In genomic region chr7:29614229-29614628, GRCh38 we compare ENCODE assay signal across 37 cellular contexts. TPM values are rescaled to one million over a fixed set of nuclear protein-coding genes. Genes with fewer than 3 reads are reported as not detected.
"Had no signal": no experiment of that assay in that cellular context is flagged by ENCODE, and none has a peak within 500 bp of the region (broad histone marks: within the 10 kb centered on the region; RNA-seq: fewer than 3 reads in every experiment).

No MANE protein-coding gene starts in this region.

- ATAC-seq: body of pancreas; gastrocnemius medialis; stimulated activated memory B cell treated with anti-CD40 and anti-IgM and Interleukin-4, amounts not matched to agents 10 μg/mL and 1 μg/mL and 100 μg/mL, for 72 hours; stimulated activated naive CD8-positive, alpha-beta T cell treated with anti-CD3 and anti-CD28 coated beads, Interleukin-15, amount 100 ng/mL, for 72 hours; upper lobe of right lung had no signal

- H3K27me3 Mint-ChIP-seq: activated CD4-positive, alpha-beta T cell treated with anti-CD3 and anti-CD28 coated beads, Interleukin-2, amount 10 ng/mL, durations not matched to agents 24 days and 14 days; stimulated activated memory B cell treated with anti-CD40 and anti-IgM and Interleukin-4, amounts not matched to agents 10 μg/mL and 1 μg/mL and 100 μg/mL, for 72 hours had no signal

- H3K4me1 ChIP-seq: adrenal gland, gastrocnemius medialis, prostate gland, upper lobe of right lung had no signal

- H3K9me3 ChIP-seq: adrenal gland, body of pancreas, gastrocnemius medialis, left ventricle myocardium inferior, neutrophil, ovary, prostate gland, upper lobe of right lung had no signal

- H3K27ac Mint-ChIP-seq: activated CD4-positive, alpha-beta memory T cell treated with anti-CD3 and anti-CD28 coated beads for 36 hours; activated CD4-positive, alpha-beta T cell treated with anti-CD3 and anti-CD28 coated beads, Interleukin-2, amount 10 ng/mL, durations not matched to agents 24 days and 14 days; activated naive CD4-positive, alpha-beta T cell treated with anti-CD3 and anti-CD28 coated beads for 36 hours; activated naive CD8-positive, alpha-beta T cell treated with anti-CD3 and anti-CD28 coated beads for 36 hours; activated T-helper 1 cell treated with anti-CD3 and anti-CD28 coated beads, Interleukin-12 subunit alpha, Interleukin-12 subunit beta, Interleukin-2, Interleukin-4 antibody, amounts not matched to agents 30 ng/mL and 10 ng/mL and 1 ng/mL, durations not matched to agents 14 hours and 24 hours and 36 hours; naive B cell; nephron progenitor cell; stimulated activated memory B cell treated with anti-CD40 and anti-IgM and Interleukin-4, amounts not matched to agents 10 μg/mL and 1 μg/mL and 100 μg/mL, for 72 hours had no signal

- H3K36me3 Mint-ChIP-seq: activated CD4-positive, alpha-beta memory T cell treated with anti-CD3 and anti-CD28 coated beads for 36 hours; activated naive CD8-positive, alpha-beta T cell treated with anti-CD3 and anti-CD28 coated beads for 36 hours; naive B cell; stimulated activated memory B cell treated with anti-CD40 and anti-IgM and Interleukin-4, amounts not matched to agents 10 μg/mL and 1 μg/mL and 100 μg/mL, for 72 hours had no signal

- H3K4me3 ChIP-seq: adrenal gland, body of pancreas, coronary artery, dorsolateral prefrontal cortex, gastrocnemius medialis, left ventricle myocardium inferior, lung, ovary, prostate gland, smooth muscle cell, upper lobe of right lung had no signal

- DNase-seq: activated CD4-positive, alpha-beta memory T cell treated with anti-CD3 and anti-CD28 coated beads for 36 hours; activated CD4-positive, alpha-beta T cell treated with anti-CD3 and anti-CD28 coated beads, Interleukin-2, amount 10 ng/mL, durations not matched to agents 24 days and 14 days; activated CD4-positive, CD25-positive, alpha-beta regulatory T cell treated with anti-CD3 and anti-CD28 coated beads, Interleukin-2, amount 50 U/mL, for 72 hours; activated CD8-positive, alpha-beta memory T cell treated with anti-CD3 and anti-CD28 coated beads, Interleukin-2, amount 50 U/mL, for 4 hours; activated effector memory CD4-positive, alpha-beta T cell treated with anti-CD3 and anti-CD28 coated beads, Interleukin-2, amount 50 U/mL, for 16 hours; activated naive CD4-positive, alpha-beta T cell treated with anti-CD3 and anti-CD28 coated beads for 36 hours; activated naive CD8-positive, alpha-beta T cell treated with anti-CD3 and anti-CD28 coated beads for 36 hours; activated T-cell treated with anti-CD3 and anti-CD28 coated beads, Interleukin-2, amount 50 U/mL, for 1 hour; adrenal gland; aorta; body of pancreas; dorsolateral prefrontal cortex; effector memory CD4-positive, alpha-beta T cell; gastrocnemius medialis; glutamatergic neuron; islet precursor cell; left ventricle myocardium inferior; naive B cell; nephron progenitor cell; ovary; retina; stimulated activated CD4-positive, alpha-beta T cell treated with anti-CD3 and anti-CD28 coated beads, Interleukin-1b, Interleukin-23, amount 100 ng/mL, for 48 hours; stimulated activated CD4-positive, alpha-beta T cell treated with anti-CD3 and anti-CD28 coated beads, Interleukin-4, amount 100 ng/mL, for 4 hours; stimulated activated CD8-positive, alpha-beta memory T cell treated with anti-CD3 and anti-CD28 coated beads, Interleukin-4, amount 100 ng/mL, for 48 hours; stimulated activated naive CD8-positive, alpha-beta T cell treated with anti-CD3 and anti-CD28 coated beads, Interleukin-15, amount 100 ng/mL, for 72 hours; substantia nigra; T1000; upper lobe of right lung; WERI-Rb-1 had no signal

- H3K4me3 Mint-ChIP-seq: activated CD4-positive, alpha-beta memory T cell treated with anti-CD3 and anti-CD28 coated beads for 36 hours; activated CD4-positive, alpha-beta T cell treated with anti-CD3 and anti-CD28 coated beads, Interleukin-2, amount 10 ng/mL, durations not matched to agents 24 days and 14 days; activated naive CD4-positive, alpha-beta T cell treated with anti-CD3 and anti-CD28 coated beads for 36 hours; activated naive CD8-positive, alpha-beta T cell treated with anti-CD3 and anti-CD28 coated beads for 36 hours; activated T-helper 1 cell treated with anti-CD3 and anti-CD28 coated beads, Interleukin-12 subunit alpha, Interleukin-12 subunit beta, Interleukin-2, Interleukin-4 antibody, amounts not matched to agents 30 ng/mL and 10 ng/mL and 1 ng/mL, durations not matched to agents 14 hours and 24 hours and 36 hours; naive B cell; nephron progenitor cell; stimulated activated memory B cell treated with anti-CD40 and anti-IgM and Interleukin-4, amounts not matched to agents 10 μg/mL and 1 μg/mL and 100 μg/mL, for 72 hours; stimulated activated naive CD8-positive, alpha-beta T cell treated with anti-CD3 and anti-CD28 coated beads, Interleukin-15, amount 100 ng/mL, for 72 hours had no signal

- H3K4me2 ChIP-seq: smooth muscle cell had no signal

- H3K27ac ChIP-seq: adrenal gland, body of pancreas, coronary artery, dorsolateral prefrontal cortex, gastrocnemius medialis, left ventricle myocardium inferior, neutrophil, ovary, prostate gland, upper lobe of right lung, WERI-Rb-1 had no signal

- H3K9me3 Mint-ChIP-seq: activated CD4-positive, alpha-beta memory T cell treated with anti-CD3 and anti-CD28 coated beads for 36 hours; activated CD4-positive, alpha-beta T cell treated with anti-CD3 and anti-CD28 coated beads, Interleukin-2, amount 10 ng/mL, durations not matched to agents 24 days and 14 days; activated naive CD4-positive, alpha-beta T cell treated with anti-CD3 and anti-CD28 coated beads for 36 hours; activated naive CD8-positive, alpha-beta T cell treated with anti-CD3 and anti-CD28 coated beads for 36 hours; activated T-helper 1 cell treated with anti-CD3 and anti-CD28 coated beads, Interleukin-12 subunit alpha, Interleukin-12 subunit beta, Interleukin-2, Interleukin-4 antibody, amounts not matched to agents 30 ng/mL and 10 ng/mL and 1 ng/mL, durations not matched to agents 14 hours and 24 hours and 36 hours; stimulated activated naive CD8-positive, alpha-beta T cell treated with anti-CD3 and anti-CD28 coated beads, Interleukin-15, amount 100 ng/mL, for 72 hours had no signal

- H3K27me3 ChIP-seq: adrenal gland, body of pancreas, dorsolateral prefrontal cortex, gastrocnemius medialis, neutrophil, ovary had no signal

- H3K36me3 ChIP-seq: adrenal gland, gastrocnemius medialis, left ventricle myocardium inferior, neutrophil, ovary, prostate gland, upper lobe of right lung, WERI-Rb-1 had no signal

- H3K4me1 Mint-ChIP-seq: activated CD4-positive, alpha-beta T cell treated with anti-CD3 and anti-CD28 coated beads, Interleukin-2, amount 10 ng/mL, durations not matched to agents 24 days and 14 days; activated naive CD8-positive, alpha-beta T cell treated with anti-CD3 and anti-CD28 coated beads for 36 hours; stimulated activated memory B cell treated with anti-CD40 and anti-IgM and Interleukin-4, amounts not matched to agents 10 μg/mL and 1 μg/mL and 100 μg/mL, for 72 hours; stimulated activated naive CD8-positive, alpha-beta T cell treated with anti-CD3 and anti-CD28 coated beads, Interleukin-15, amount 100 ng/mL, for 72 hours had no signal

RNA-seq across cellular contexts. Expression of gene PRR15, which starts 50.6 kb away (rescaled TPM):
- total RNA-seq: activated CD4-positive, alpha-beta memory T cell treated with anti-CD3 and anti-CD28 coated beads for 36 hours; activated CD4-positive, alpha-beta T cell treated with anti-CD3 and anti-CD28 coated beads, Interleukin-2, amount 10 ng/mL, durations not matched to agents 24 days and 14 days; activated CD8-positive, alpha-beta memory T cell treated with anti-CD3 and anti-CD28 coated beads for 36 hours; activated naive CD4-positive, alpha-beta T cell treated with anti-CD3 and anti-CD28 coated beads for 36 hours; activated naive CD8-positive, alpha-beta T cell treated with anti-CD3 and anti-CD28 coated beads for 36 hours; activated T-helper 1 cell treated with anti-CD3 and anti-CD28 coated beads, Interleukin-12 subunit alpha, Interleukin-12 subunit beta, Interleukin-2, Interleukin-4 antibody, amounts not matched to agents 30 ng/mL and 10 ng/mL and 1 ng/mL, durations not matched to agents 14 hours and 24 hours and 36 hours; left ventricle myocardium inferior had no signal
